Comparison of ENCODE assay signal across 26 cellular contexts in genomic region chr6:107443904-107444267, GRCh38.
"Had no signal": no experiment of that assay in that cellular context is flagged by ENCODE, and none has a peak within 500 bp of the region (broad histone marks: within the 10 kb centered on the region; RNA-seq: fewer than 3 reads in every experiment).

No MANE protein-coding gene starts in this region.

- H3K27me3 Mint-ChIP-seq: activated naive CD8-positive, alpha-beta T cell treated with anti-CD3 and anti-CD28 coated beads for 36 hours had no signal

- H3K27me3 ChIP-seq: adrenal gland, esophagus muscularis mucosa, heart right ventricle, left lung, neural progenitor cell, right atrium auricular region, spleen, testis had no signal

- H3K9me3 ChIP-seq: testis had no signal

- H3K4me1 ChIP-seq: adrenal gland, esophagus muscularis mucosa, left lung, lower lobe of right lung, neural progenitor cell, right atrium auricular region, testis had no signal

- DNase-seq: activated CD4-positive, alpha-beta T cell treated with anti-CD3 and anti-CD28 coated beads for 4 hours; activated CD4-positive, alpha-beta T cell treated with anti-CD3 and anti-CD28 coated beads, Interleukin-2, amount 50 U/mL, for 4 hours; activated effector memory CD4-positive, alpha-beta T cell treated with anti-CD3 and anti-CD28 coated beads, Interleukin-2, amount 50 U/mL, for 16 hours; activated naive CD4-positive, alpha-beta T cell treated with anti-CD3 and anti-CD28 coated beads for 36 hours; activated naive CD8-positive, alpha-beta T cell treated with anti-CD3 and anti-CD28 coated beads for 36 hours; adrenal gland; aorta; central memory CD4-positive, alpha-beta T cell; endodermal cell; foreskin melanocyte; heart right ventricle; kidney glomerular epithelial cell; left lung; lower lobe of right lung; mesendoderm; natural killer cell; occipital lobe; spleen; stimulated activated CD4-positive, alpha-beta T cell treated with anti-CD3 and anti-CD28 coated beads, Interleukin-2, amount 100 ng/mL, for 48 hours; stimulated activated naive CD4-positive, alpha-beta T cell treated with Interleukin-2 at 50 U/mL for 16 hours; testis; trophoblast cell had no signal

- H3K27ac ChIP-seq: adrenal gland, esophagus muscularis mucosa, heart right ventricle, left lung, lower lobe of right lung, neural progenitor cell, right atrium auricular region, spleen, testis had no signal

- H3K4me3 Mint-ChIP-seq: activated naive CD4-positive, alpha-beta T cell treated with anti-CD3 and anti-CD28 coated beads for 36 hours; activated naive CD8-positive, alpha-beta T cell treated with anti-CD3 and anti-CD28 coated beads for 36 hours; activated T-helper 1 cell treated with anti-CD3 and anti-CD28 coated beads, Interleukin-12 subunit alpha, Interleukin-12 subunit beta, Interleukin-2, Interleukin-4 antibody, amounts not matched to agents 30 ng/mL and 10 ng/mL and 1 ng/mL, durations not matched to agents 14 hours and 24 hours and 36 hours; endodermal cell; natural killer cell; neural progenitor cell had no signal

- H3K4me2 ChIP-seq: neural progenitor cell had no signal

- H3K4me3 ChIP-seq: adrenal gland, esophagus muscularis mucosa, heart right ventricle, left lung, lower lobe of right lung, neural progenitor cell, right atrium auricular region, spleen, testis had no signal

- H3K27ac Mint-ChIP-seq: activated naive CD4-positive, alpha-beta T cell treated with anti-CD3 and anti-CD28 coated beads for 36 hours; activated naive CD8-positive, alpha-beta T cell treated with anti-CD3 and anti-CD28 coated beads for 36 hours; activated T-helper 1 cell treated with anti-CD3 and anti-CD28 coated beads, Interleukin-12 subunit alpha, Interleukin-12 subunit beta, Interleukin-2, Interleukin-4 antibody, amounts not matched to agents 30 ng/mL and 10 ng/mL and 1 ng/mL, durations not matched to agents 14 hours and 24 hours and 36 hours; endodermal cell; natural killer cell; neural progenitor cell had no signal

- H3K9ac ChIP-seq: neural progenitor cell had no signal

- H2AFZ ChIP-seq: neural progenitor cell had no signal

- H3K4me1 Mint-ChIP-seq: endodermal cell, neural progenitor cell had no signal

- H3K36me3 ChIP-seq: adrenal gland, esophagus muscularis mucosa, heart right ventricle, lower lobe of right lung, neural progenitor cell, right atrium auricular region had no signal

- ATAC-seq: heart right ventricle, left lung, lower lobe of right lung, natural killer cell had no signal
